8 cellular contexts compared by ENCODE assay signal in the genomic region with DNA sequence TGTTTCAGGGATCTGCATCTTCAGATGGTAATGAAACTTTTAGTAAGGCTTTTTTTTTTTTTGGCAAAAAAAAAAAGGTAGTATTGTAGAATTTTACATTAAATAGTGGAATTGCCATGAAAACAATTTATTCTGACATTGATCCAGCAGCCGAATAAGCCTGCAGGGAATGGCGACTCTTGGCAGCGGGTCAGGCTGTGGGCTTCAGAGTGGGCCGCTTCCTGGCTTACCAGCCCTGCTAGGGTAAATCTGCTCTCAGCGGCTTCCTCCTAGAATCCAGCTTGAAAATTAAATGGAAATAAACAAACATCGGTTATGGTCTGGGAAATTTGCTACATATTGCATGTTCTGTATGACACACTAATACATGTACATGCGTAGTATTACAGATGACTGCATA.
"Had no signal": no experiment of that assay in that cellular context is flagged by ENCODE, and none has a peak within 500 bp of the region (broad histone marks: within the 10 kb centered on the region; RNA-seq: fewer than 3 reads in every experiment).

No MANE protein-coding gene starts in this region.

- H3K27ac Mint-ChIP-seq: GM23338, H9, HFFc6 had no signal

- H3K4me3 Mint-ChIP-seq: GM23338, H9, HFFc6 had no signal

- ATAC-seq: GM23338, HCT116 had no signal

- DNase-seq: GM23248, GOT3, H7, H9, HCEC 1CT, HFFc6 had no signal
